In genomic region chr3:12993022-12993622, GRCh38 we compare ENCODE assay signal across 8 cellular contexts.
DNase-seq lines count a peak whose midpoint lies in the region; ATAC-seq and TF ChIP-seq lines count a peak whose summit lies in the region.

No MANE protein-coding gene starts in this region.

- H2AK5ac ChIP-seq in mesenchymal stem cell (ENCODE audit: low read length, severe bottlenecking) = no peak overlapping the region

- H4K91ac ChIP-seq in mesenchymal stem cell (ENCODE audit: low read length) = no peak overlapping the region

- in situ Hi-C loops in mammary epithelial cell (cut with MboI; ENCODE audit: low sequenced_read_pairs in 2 of 2) = no loop called here

- H3K9me3 ChIP-seq in mammary epithelial cell (replicated peaks; ENCODE audit: insufficient read depth, low read length) (no peaks in the 10 kb centered on the region), mesenchymal stem cell (ENCODE audit: control insufficient read depth, low read length) (no peaks in the 10 kb centered on the region), vagina (no peaks in the 10 kb centered on the region)

- no peaks in the 10 kb centered on the region for H3K9me3 Mint-ChIP-seq in activated naive CD4-positive, alpha-beta T cell treated with anti-CD3 and anti-CD28 coated beads, Interleukin-2, amount 10 ng/mL, durations not matched to agents 7 days and 5 days

- H3K9ac ChIP-seq in mammary epithelial cell (ENCODE audit: insufficient read depth, low read length) (no peak overlapping the region), mesenchymal stem cell (ENCODE audit: low read length) (peak overlapping the region; percentile 74)

- H3K4me3 ChIP-seq in mammary epithelial cell (replicated peaks in 1 of 3; ENCODE audit: insufficient read depth in 1 of 3, low read depth in 2 of 3, low read length in 3 of 3) (peak overlapping the region in 2 of 3 experiments; percentile 40 to 63), mesenchymal stem cell (ENCODE audit: insufficient read depth in 1 of 2, low read depth in 1 of 2, low read length in 2 of 2) (peak overlapping the region; percentile 73 to 79), vagina (peak overlapping the region; percentile 71 to 88)

- no peak overlapping the region for H2BK120ac ChIP-seq in mesenchymal stem cell (ENCODE audit: low read depth, low read length)

- H3K18ac ChIP-seq in mesenchymal stem cell (ENCODE audit: low read depth in 1 of 2, low read length in 2 of 2) = peak overlapping the region in 1 of 2 experiments; percentile 53

- no peak overlapping the region for H3K4ac ChIP-seq in mesenchymal stem cell (ENCODE audit: low read depth in 1 of 2, low read length in 2 of 2)

- CTCF ChIA-PET in activated naive CD4-positive, alpha-beta T cell treated with anti-CD3 and anti-CD28 coated beads, Interleukin-2, amount 10 ng/mL, durations not matched to agents 7 days and 5 days (lab: Charles Lee) = interaction anchor here (0.9 to 4.2 kb wide), 4 partner anchors 8 to 34 kb away, joined by 3 to 31 read pairs (median 4); no protein-coding TSS in a partner anchor
- CTCF ChIA-PET in mammary epithelial cell (lab: Charles Lee; ENCODE audit: low non-redundant PET) = interaction anchor here (0.7 kb wide), 1 partner anchor 73 kb away, joined by 3 read pairs; no protein-coding TSS in a partner anchor

- H2AFZ ChIP-seq in mammary epithelial cell (ENCODE audit: low read depth, low read length) (peak overlapping the region; percentile 46), mesenchymal stem cell (ENCODE audit: low read depth, low read length) (peak overlapping the region; percentile 6)

- TF ChIP-seq CTCF in mammary epithelial cell (conservative IDR thresholded peaks at IDR 0.05 in 1 of 2, IDR thresholded peaks at IDR 0.05 in 1 of 2; ENCODE audit: extremely low read depth in 1 of 2, insufficient read depth in 1 of 2, low read depth in 1 of 2, low read length in 2 of 2) = no peak
- no peak for TF ChIP-seq CTCF in vagina (IDR thresholded peaks at IDR 0.05)

- no TSS peak for BruUV-seq in mammary epithelial cell (replicated peaks; lab: Mats Ljungman, UMichigan)

- peaks cover 40% of the 10 kb centered on the region for H3K4me1 Mint-ChIP-seq in activated naive CD4-positive, alpha-beta T cell treated with anti-CD3 and anti-CD28 coated beads, Interleukin-2, amount 10 ng/mL, durations not matched to agents 7 days and 5 days

- no peaks in the 10 kb centered on the region for H3K79me2 ChIP-seq in mammary epithelial cell (ENCODE audit: insufficient read depth, low read length)

- WGBS in mammary epithelial cell (ENCODE audit: low coverage, missing lambda C conversion rate) = 3% methylated on average over 14 of the region's 27 CpGs
- WGBS in mesenchymal stem cell = 5% methylated on average over 18 of the region's 27 CpGs

- no peak for TF ChIP-seq POLR2A in vagina (IDR thresholded peaks at IDR 0.05)

- no peak overlapping the region for H3K27ac Mint-ChIP-seq in activated naive CD4-positive, alpha-beta T cell treated with anti-CD3 and anti-CD28 coated beads, Interleukin-2, amount 10 ng/mL, durations not matched to agents 7 days and 5 days

- H3K4me3 Mint-ChIP-seq in activated naive CD4-positive, alpha-beta T cell treated with anti-CD3 and anti-CD28 coated beads, Interleukin-2, amount 10 ng/mL, durations not matched to agents 7 days and 5 days = peak overlapping the region; percentile 40

- peak overlapping the region in 1 of 2 experiments; percentile 59 for H2BK12ac ChIP-seq in mesenchymal stem cell (ENCODE audit: low read length in 2 of 2)

- dilution Hi-C loops in mammary epithelial cell (cut with HindIII; ENCODE audit: low sequenced_read_pairs) = loop anchor here (5.0 kb wide), 1 partner anchor 126 kb away; no protein-coding TSS in a partner anchor

- H4K20me1 ChIP-seq in mammary epithelial cell (ENCODE audit: insufficient read depth, low read length) = no peaks in the 10 kb centered on the region

- H4K8ac ChIP-seq in mesenchymal stem cell (ENCODE audit: low read length) = no peak overlapping the region

- peaks cover 26% of the 10 kb centered on the region for H3K36me3 Mint-ChIP-seq in activated naive CD4-positive, alpha-beta T cell treated with anti-CD3 and anti-CD28 coated beads, Interleukin-2, amount 10 ng/mL, durations not matched to agents 7 days and 5 days

- no peak overlapping the region for H2BK5ac ChIP-seq in mesenchymal stem cell (ENCODE audit: low read depth, low read length, poor library complexity, severe bottlenecking)

- peak overlapping the region in 1 of 2 experiments; percentile 6 for H3K23ac ChIP-seq in mesenchymal stem cell (ENCODE audit: low read length in 2 of 2)

- peaks cover 22% of the 10 kb centered on the region for H3K27me3 Mint-ChIP-seq in activated naive CD4-positive, alpha-beta T cell treated with anti-CD3 and anti-CD28 coated beads, Interleukin-2, amount 10 ng/mL, durations not matched to agents 7 days and 5 days

- H3K36me3 ChIP-seq in mammary epithelial cell (ENCODE audit: insufficient read depth, low read length) = no peaks in the 10 kb centered on the region
- no peaks in the 10 kb centered on the region for H3K36me3 ChIP-seq in mesenchymal stem cell (ENCODE audit: control insufficient read depth in 1 of 2, insufficient read depth in 2 of 2, low read depth in 1 of 2, low read length in 2 of 2)
- H3K36me3 ChIP-seq in vagina = no peaks in the 10 kb centered on the region

- peak overlapping the region; percentile 99 for H3K4me2 ChIP-seq in mammary epithelial cell (ENCODE audit: insufficient read depth, low read depth, low read length)
- peak overlapping the region; percentile 95 for H3K4me2 ChIP-seq in mesenchymal stem cell (ENCODE audit: low read length, poor library complexity, severe bottlenecking)

- H3K27ac ChIP-seq in mammary epithelial cell (ENCODE audit: insufficient read depth, low read depth, low read length) (no peak overlapping the region), mesenchymal stem cell (ENCODE audit: low read length, poor library complexity, severe bottlenecking) (no peak overlapping the region), vagina (peak overlapping the region; percentile 78)

- ATAC-seq in HG03342 (IDR thresholded peaks at IDR 0.05; ENCODE audit: unreplicated experiment) = no peak

- H3K4me1 ChIP-seq in mammary epithelial cell (ENCODE audit: insufficient read depth, low read length) = peaks cover 17% of the 10 kb centered on the region
- H3K4me1 ChIP-seq in mesenchymal stem cell (ENCODE audit: control insufficient read depth, insufficient read depth, low read depth, low read length) = peaks cover 30% of the 10 kb centered on the region
- H3K4me1 ChIP-seq in vagina = peaks cover 21% of the 10 kb centered on the region

- H3K79me1 ChIP-seq in mesenchymal stem cell (replicated peaks; ENCODE audit: low read length, poor library complexity, severe bottlenecking) = peaks cover 5% of the 10 kb centered on the region

- H3K27me3 ChIP-seq in mammary epithelial cell (ENCODE audit: insufficient read depth, low read length) (peaks cover 6% of the 10 kb centered on the region), mesenchymal stem cell (ENCODE audit: control insufficient read depth in 1 of 2, insufficient read depth in 1 of 2, low read length in 2 of 2) (no peaks in the 10 kb centered on the region), vagina (no peaks in the 10 kb centered on the region)

- H2BK15ac ChIP-seq in mesenchymal stem cell (ENCODE audit: low read depth, poor library complexity, severe bottlenecking) = no peak overlapping the region

- intact Hi-C loops in mammary epithelial cell (cut with micrococcal nuclease) (no loop called here), vagina (cut with DNase I) (loop anchor here (1.0 kb wide), 1 partner anchor 97 kb away; no protein-coding TSS in a partner anchor)

- no peak overlapping the region for H3K14ac ChIP-seq in mesenchymal stem cell (ENCODE audit: low read length in 2 of 2)

- DNase-seq in activated naive CD4-positive, alpha-beta T cell treated with anti-CD3 and anti-CD28 coated beads, Interleukin-2, amount 10 ng/mL, durations not matched to agents 7 days and 5 days = no peak
- no peak for DNase-seq in activated naive CD4-positive, alpha-beta T cell treated with anti-CD3 and anti-CD28 coated beads, Interleukin-2, amount 50 U/mL, for 16 hours
- DNase-seq in mammary epithelial cell (no peak), mesenchymal stem cell (peak; percentile 39), vagina (ENCODE audit: extremely low spot score in 2 of 2) (no peak), cortex of kidney (lab: John Stamatoyannopoulos, UW) (no peak), NAMALWA (ENCODE audit: low spot score) (no peak)
